ENCODE assay signal across 10 cellular contexts in genomic region chr3:31522152-31522551, GRCh38. TPM values are rescaled to one million over a fixed set of nuclear protein-coding genes. Genes with fewer than 3 reads are reported as not detected.
DNase-seq lines count a peak whose midpoint lies in the region; ATAC-seq and TF ChIP-seq lines count a peak whose summit lies in the region.
"Had no signal": no experiment of that assay in that cellular context is flagged by ENCODE, and none has a peak within 500 bp of the region (broad histone marks: within the 10 kb centered on the region; RNA-seq: fewer than 3 reads in every experiment).

No MANE protein-coding gene starts in this region.

- no peak for TF ChIP-seq CTCF in lower leg skin (IDR thresholded peaks at IDR 0.05)

- no peaks in the 10 kb centered on the region for H3K9me3 ChIP-seq in effector memory CD4-positive, alpha-beta T cell (ENCODE audit: control insufficient read depth, low read length)

- peak; percentile 8 for DNase-seq in ELR (ENCODE audit: low read depth)
- DNase-seq in NOMO-1 (lab: John Stamatoyannopoulos, UW; ENCODE audit: unreplicated experiment in 2 of 2), result peak; percentile 80 to 92
- DNase-seq in effector memory CD4-positive, alpha-beta T cell, result peak in 2 of 3 donors; percentile 8
- DNase-seq in glomerular visceral epithelial cell (ENCODE audit: extremely low spot score), result no peak
- DNase-seq in NCI-H510A treated with DMSO at 0.1 percent for 48 hours (lab: John Stamatoyannopoulos, UW), result no peak
- no peak for DNase-seq in lower leg skin (ENCODE audit: low spot score in 2 of 2)
- DNase-seq: effector CD8-positive, alpha-beta T cell; IMR-90 had no signal

- H3K36me3 ChIP-seq in effector memory CD4-positive, alpha-beta T cell (ENCODE audit: control insufficient read depth, insufficient read depth, low read length), result no peaks in the 10 kb centered on the region

- no peak overlapping the region for H3K27ac ChIP-seq in effector memory CD4-positive, alpha-beta T cell (ENCODE audit: insufficient read depth, low read length, poor library complexity, severe bottlenecking)

- no peak for TF ChIP-seq POLR2A in lower leg skin (IDR thresholded peaks at IDR 0.05)

- H3K27me3 ChIP-seq in effector memory CD4-positive, alpha-beta T cell (replicated peaks; ENCODE audit: control insufficient read depth, insufficient read depth, low read length, poor library complexity, severe bottlenecking), result no peaks in the 10 kb centered on the region

- intact Hi-C loops in lower leg skin (cut with DNase I; ENCODE audit: low total_unique reads), result no loop called here

- WGBS in lower leg skin, 2 donors, result 60 to 65% methylated on average over 1 of the region's 1 CpG

- no peak overlapping the region for H3K4me3 ChIP-seq in effector memory CD4-positive, alpha-beta T cell (ENCODE audit: insufficient read depth, low read depth, low read length, poor library complexity, severe bottlenecking)
- no peak overlapping the region for H3K4me3 ChIP-seq in lower leg skin (ENCODE audit: low read depth, poor library complexity, severe bottlenecking)

- H3K4me1 ChIP-seq in effector memory CD4-positive, alpha-beta T cell (ENCODE audit: control insufficient read depth, insufficient read depth, low read length, poor library complexity, severe bottlenecking), result peaks cover 8% of the 10 kb centered on the region

- ATAC-seq in GM21619 (IDR thresholded peaks at IDR 0.05; ENCODE audit: unreplicated experiment) (peak; percentile 75), HG02588 (IDR thresholded peaks at IDR 0.05; ENCODE audit: unreplicated experiment) (no peak)

RNA-seq across cellular contexts. Expression of gene STT3B, which starts 10.6 kb away (rescaled TPM):
- total RNA-seq in lower leg skin, result 10 to 100 TPM; 65.5 to 87.3 (median 76.2) TPM

Comparison
In these comparisons a context has a peak if more than half of its experiments do, and no peak if none do; other contexts are left out.
1. DNase-seq: peak in ELR (single experiment), NOMO-1 (2 of 2) and effector memory CD4-positive, alpha-beta T cell (2 of 3); none in glomerular visceral epithelial cell (single experiment), NCI-H510A treated with DMSO at 0.1 percent for 48 hours (single experiment) and lower leg skin (0 of 2).